1 cellular context compared by ENCODE assay signal in genomic region chr1:167899253-167899681, GRCh38.
TF ChIP-seq lines count a peak whose summit lies in the region.

No MANE protein-coding gene starts in this region.

TF ChIP-seq in GM12878, 131 proteins besides CTCF, POLR2A, EP300 and RAD21:
- TF ChIP-seq BRCA1 (IDR thresholded peaks at IDR 0.05; ENCODE audit: low read depth, low read length) (no peak), ATF7 (IDR thresholded peaks at IDR 0.05; ENCODE audit: low read depth) (peak; percentile 32; the same call in 1 of the 2 replicates), PAX5 (IDR thresholded peaks at IDR 0.05; ENCODE audit: borderline replicate concordance, low read depth, low read length) (peak; percentile 30; the same call in 1 of the 2 replicates), IRF4 (IDR thresholded peaks at IDR 0.05; ENCODE audit: low read depth, low read length) (peak; percentile 68), IKZF2 (IDR thresholded peaks at IDR 0.05) (0 out of 4 replicates have a peak, but pooled peaks of 1 of the 2 experiments have one; percentile 33), RB1 (IDR thresholded peaks at IDR 0.05; ENCODE audit: borderline replicate concordance) (no peak), DPF2 (IDR thresholded peaks at IDR 0.05) (0 out of 2 replicates have a peak, but pooled peaks have one; percentile 35), TCF12 (IDR thresholded peaks at IDR 0.05; ENCODE audit: low read depth, low read length) (no peak), PKNOX1 (IDR thresholded peaks at IDR 0.05) (peak; percentile 53; the same call in 1 of the 2 replicates), JUNB (IDR thresholded peaks at IDR 0.05) (peak; percentile 77)
TF ChIP-seq in GM12878: peak in this region for 7.
